8 cellular contexts compared by ENCODE assay signal in the genomic region with DNA sequence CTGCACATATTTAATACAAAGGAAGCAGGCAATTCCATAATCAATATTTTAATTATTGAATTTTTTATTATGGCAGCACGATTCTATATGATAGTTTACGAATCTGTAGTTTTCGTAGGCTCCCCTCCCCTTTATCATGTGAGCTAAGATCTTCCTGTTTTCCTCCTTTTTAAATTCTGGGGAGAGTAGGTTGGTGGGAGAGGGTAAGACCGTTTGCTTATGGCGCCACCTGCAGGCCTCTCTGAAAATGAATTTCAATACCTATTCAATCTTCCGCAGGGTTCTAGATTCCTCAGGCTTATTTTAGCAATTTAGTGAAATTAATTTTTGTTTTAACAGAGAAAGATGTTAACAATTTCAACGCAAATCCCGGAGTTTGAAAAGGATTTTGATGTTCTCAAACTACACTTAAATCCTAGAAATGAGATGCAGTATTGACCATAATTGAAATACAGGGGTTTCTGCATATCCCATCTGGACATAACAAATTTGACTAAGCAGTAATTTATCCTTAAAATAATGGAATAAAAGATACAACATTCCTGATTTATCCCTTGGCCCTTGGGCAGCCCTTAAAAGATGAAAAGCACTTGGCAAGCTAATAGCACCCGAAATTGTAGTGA. TPM values are rescaled to one million over a fixed set of nuclear protein-coding genes. Genes with fewer than 3 reads are reported as not detected.
DNase-seq lines count a peak whose midpoint lies in the region; ATAC-seq and TF ChIP-seq lines count a peak whose summit lies in the region.

No MANE protein-coding gene starts in this region.

- 24% methylated on average over 9 of the region's 9 CpGs for whole genome bisulfite sequencing in heart right ventricle, 2 donors
- WGBS in smooth muscle cell (ENCODE audit: low lambda C conversion rate) = 14% methylated on average over 9 of the region's 9 CpGs

- POLR2A ChIA-PET in activated CD4-positive, alpha-beta memory T cell treated with anti-CD3 and anti-CD28 coated beads, Interleukin-2, amount 10 ng/mL, durations not matched to agents 7 days and 5 days (lab: Charles Lee) = no interaction called here

- no peaks in the 10 kb centered on the region for H3K79me2 ChIP-seq in GM23338 (replicated peaks; ENCODE audit: insufficient read depth)
- no peaks in the 10 kb centered on the region for H3K79me2 ChIP-seq in smooth muscle cell (ENCODE audit: low read depth)

- H3K36me3 ChIP-seq in GM23338 (ENCODE audit: insufficient read depth) (no peaks in the 10 kb centered on the region; the same call in 1 of the 2 replicates), heart right ventricle (no peaks in the 10 kb centered on the region), smooth muscle cell (ENCODE audit: low read depth) (no peaks in the 10 kb centered on the region)

- intact Hi-C loops in heart right ventricle (cut with DNase I) = loop anchor here in 7 of 10 donors (1.0 to 5.0 kb wide), 6 partner anchors 399 to 414 kb away; no protein-coding TSS in a partner anchor

- H3K4me2 ChIP-seq in GM23338 = peak overlapping the region; percentile 81; the same call in 1 of the 2 replicates
- peak overlapping the region; percentile 90 for H3K4me2 ChIP-seq in smooth muscle cell

- H3K27ac ChIP-seq in GM23338 (ENCODE audit: low read depth) (no peak overlapping the region), heart right ventricle (no peak overlapping the region), smooth muscle cell (ENCODE audit: low read depth) (peak overlapping the region; percentile 46)

- H4K20me1 ChIP-seq in GM23338 (replicated peaks; ENCODE audit: insufficient read depth) (no peaks in the 10 kb centered on the region), smooth muscle cell (ENCODE audit: low read depth) (no peaks in the 10 kb centered on the region)

- peaks cover 36% of the 10 kb centered on the region for H3K27me3 Mint-ChIP-seq in GM23338 (ENCODE audit: insufficient read depth, low read depth, poor library complexity)
- H3K27me3 Mint-ChIP-seq in activated CD4-positive, alpha-beta memory T cell treated with anti-CD3 and anti-CD28 coated beads, Interleukin-2, amount 10 ng/mL, durations not matched to agents 7 days and 5 days = peaks cover 30% of the 10 kb centered on the region

- no peak overlapping the region for H3K4me3 Mint-ChIP-seq in GM23338
- H3K4me3 Mint-ChIP-seq in activated CD4-positive, alpha-beta memory T cell treated with anti-CD3 and anti-CD28 coated beads, Interleukin-2, amount 10 ng/mL, durations not matched to agents 7 days and 5 days = no peak overlapping the region

- peaks cover 46% of the 10 kb centered on the region for H3K27me3 ChIP-seq in GM23338 (ENCODE audit: insufficient read depth)
- H3K27me3 ChIP-seq in heart right ventricle = peaks cover 32 to 69% (median 61%) of the 10 kb centered on the region in 7 donors
- peaks cover 10% of the 10 kb centered on the region for H3K27me3 ChIP-seq in smooth muscle cell (ENCODE audit: low read depth)

- peaks cover 28% of the 10 kb centered on the region for H3K4me1 Mint-ChIP-seq in GM23338
- H3K4me1 Mint-ChIP-seq in activated CD4-positive, alpha-beta memory T cell treated with anti-CD3 and anti-CD28 coated beads, Interleukin-2, amount 10 ng/mL, durations not matched to agents 7 days and 5 days = peaks cover 2% of the 10 kb centered on the region

- peak; percentile 34 for DNase-seq in Ammon's horn (ENCODE audit: low spot score)
- peak; percentile 92 for DNase-seq in GM23338 (ENCODE audit: low spot score)
- DNase-seq in NCI-H460 (ENCODE audit: extremely low read depth, low read depth) = peak; percentile 66
- DNase-seq in activated CD4-positive, alpha-beta memory T cell treated with anti-CD3 and anti-CD28 coated beads, Interleukin-2, amount 10 ng/mL, durations not matched to agents 7 days and 5 days = peak; percentile 42
- peak in 1 of 2 donors; percentile 54 for DNase-seq in heart right ventricle
- DNase-seq in smooth muscle cell (lab: John Stamatoyannopoulos, UW; ENCODE audit: unreplicated experiment) = no peak
- DNase-seq in activated T-cell treated with anti-CD3 and anti-CD28 coated beads, Interleukin-2, amount 50 U/mL, for 1 hour = no peak

- no peaks in the 10 kb centered on the region for H3K9me2 ChIP-seq in GM23338 (ENCODE audit: insufficient read depth)

- H3K27ac Mint-ChIP-seq in GM23338 = no peak overlapping the region
- no peak overlapping the region for H3K27ac Mint-ChIP-seq in activated CD4-positive, alpha-beta memory T cell treated with anti-CD3 and anti-CD28 coated beads, Interleukin-2, amount 10 ng/mL, durations not matched to agents 7 days and 5 days

- H3F3A ChIP-seq in GM23338 (replicated peaks; ENCODE audit: low read depth) (peaks cover 3% of the 10 kb centered on the region; the same call in 1 of the 2 replicates), smooth muscle cell (ENCODE audit: low read depth) (peaks cover 16% of the 10 kb centered on the region)

- ATAC-seq in GM23338 (peak; percentile 13), heart right ventricle (peak in 4 of 8 donors; percentile 32 to 50 (median 34)), GM18868 (IDR thresholded peaks at IDR 0.05; ENCODE audit: unreplicated experiment) (no peak)

- H3K9me3 Mint-ChIP-seq in GM23338 = peaks cover 19% of the 10 kb centered on the region
- H3K9me3 Mint-ChIP-seq in activated CD4-positive, alpha-beta memory T cell treated with anti-CD3 and anti-CD28 coated beads, Interleukin-2, amount 10 ng/mL, durations not matched to agents 7 days and 5 days = no peaks in the 10 kb centered on the region

- H3K4me1 ChIP-seq in GM23338 (ENCODE audit: insufficient read depth) = peaks cover 14% of the 10 kb centered on the region
- peaks cover 8 to 33% (median 25%) of the 10 kb centered on the region in 9 donors for H3K4me1 ChIP-seq in heart right ventricle
- H3K4me1 ChIP-seq in smooth muscle cell (ENCODE audit: low read depth) = peaks cover 11% of the 10 kb centered on the region

- H3K9ac ChIP-seq in smooth muscle cell (ENCODE audit: low read depth) = no peak overlapping the region

- CTCF ChIA-PET in activated CD4-positive, alpha-beta memory T cell treated with anti-CD3 and anti-CD28 coated beads, Interleukin-2, amount 10 ng/mL, durations not matched to agents 7 days and 5 days (lab: Charles Lee) = interaction anchor here (1.0 to 7.7 kb wide), 5 partner anchors 8 to 414 kb away, joined by 4 to 56 read pairs (median 6); no protein-coding TSS in a partner anchor

- H2AFZ ChIP-seq in GM23338 (no peak overlapping the region), smooth muscle cell (ENCODE audit: low read depth) (no peak overlapping the region)

- no peak overlapping the region for H3K4me3 ChIP-seq in GM23338
- no peak overlapping the region for H3K4me3 ChIP-seq in heart right ventricle
- H3K4me3 ChIP-seq in smooth muscle cell = peak overlapping the region; percentile 56

- H3K9me3 ChIP-seq in heart right ventricle = peaks cover 0 to 3% (median 0%) of the 10 kb centered on the region in 11 donors
- H3K9me3 ChIP-seq in smooth muscle cell (replicated peaks; ENCODE audit: low read depth) = no peaks in the 10 kb centered on the region

- peaks cover 3% of the 10 kb centered on the region; the same call in 1 of the 3 replicates for H3K36me3 Mint-ChIP-seq in GM23338 (ENCODE audit: low read depth)
- H3K36me3 Mint-ChIP-seq in activated CD4-positive, alpha-beta memory T cell treated with anti-CD3 and anti-CD28 coated beads, Interleukin-2, amount 10 ng/mL, durations not matched to agents 7 days and 5 days (ENCODE audit: low read depth) = no peaks in the 10 kb centered on the region

- TF ChIP-seq CTCF in GM23338 (conservative IDR thresholded peaks at IDR 0.05; ENCODE audit: low read depth in 2 of 2) (peak; percentile 82 to 96), heart right ventricle (IDR thresholded peaks at IDR 0.05) (peak; percentile 53 to 85 (median 74)), smooth muscle cell (IDR thresholded peaks at IDR 0.05; ENCODE audit: borderline replicate concordance, insufficient read depth, poor library complexity, severe bottlenecking) (peak; percentile 80)

RNA-seq across cellular contexts. Expression of gene GBX2, which starts 12.8 kb away (rescaled TPM):
- 0.50 and 1.3 TPM in 2 replicates for total RNA-seq in GM23338 (2014; rRNA removed; shearing (Covaris generic))
- polyA plus RNA-seq in GM23338 (2016; fragmentation: Nextera tagmentation; extraction: Ambion mirVana) (0.87 and 0.99 TPM in 2 replicates), heart right ventricle (under 1 TPM; 0.15 to 0.16 TPM), smooth muscle cell (0.27 TPM in 1 of 2 replicates, not detected in the other)
- 1.8 and 3.8 TPM in 2 replicates for total RNA-seq in NCI-H460 (2014; rRNA removed; shearing (Covaris generic))
- polyA plus RNA-seq in NCI-H460 (2014; cell fraction: nucleus; rRNA removed) = 1.7 and 5.9 TPM in 2 replicates
- not detected for total RNA-seq in activated CD4-positive, alpha-beta memory T cell treated with anti-CD3 and anti-CD28 coated beads, Interleukin-2, amount 10 ng/mL, durations not matched to agents 7 days and 5 days
- total RNA-seq in heart right ventricle (under 1 TPM in 3 of 10 donors, not detected in 7; 0.12 to 0.22 (median 0.15) TPM), smooth muscle cell (not detected in 2 replicates)

Comparison
In these comparisons a context has a peak if more than half of its experiments do, and no peak if none do; other contexts are left out.
1. DNase-seq: peak in Ammon's horn (single experiment), GM23338 (single experiment), NCI-H460 (single experiment) and activated CD4-positive, alpha-beta memory T cell treated with anti-CD3 and anti-CD28 coated beads, Interleukin-2, amount 10 ng/mL, durations not matched to agents 7 days and 5 days (single experiment); none in smooth muscle cell (single experiment) and activated T-cell treated with anti-CD3 and anti-CD28 coated beads, Interleukin-2, amount 50 U/mL, for 1 hour (single experiment).
2. Peak in every context shown above with its lines, with median percentiles within 50 percentile points of each other: CTCF ChIP-seq.